8 cellular contexts compared by ENCODE assay signal in the genomic region with DNA sequence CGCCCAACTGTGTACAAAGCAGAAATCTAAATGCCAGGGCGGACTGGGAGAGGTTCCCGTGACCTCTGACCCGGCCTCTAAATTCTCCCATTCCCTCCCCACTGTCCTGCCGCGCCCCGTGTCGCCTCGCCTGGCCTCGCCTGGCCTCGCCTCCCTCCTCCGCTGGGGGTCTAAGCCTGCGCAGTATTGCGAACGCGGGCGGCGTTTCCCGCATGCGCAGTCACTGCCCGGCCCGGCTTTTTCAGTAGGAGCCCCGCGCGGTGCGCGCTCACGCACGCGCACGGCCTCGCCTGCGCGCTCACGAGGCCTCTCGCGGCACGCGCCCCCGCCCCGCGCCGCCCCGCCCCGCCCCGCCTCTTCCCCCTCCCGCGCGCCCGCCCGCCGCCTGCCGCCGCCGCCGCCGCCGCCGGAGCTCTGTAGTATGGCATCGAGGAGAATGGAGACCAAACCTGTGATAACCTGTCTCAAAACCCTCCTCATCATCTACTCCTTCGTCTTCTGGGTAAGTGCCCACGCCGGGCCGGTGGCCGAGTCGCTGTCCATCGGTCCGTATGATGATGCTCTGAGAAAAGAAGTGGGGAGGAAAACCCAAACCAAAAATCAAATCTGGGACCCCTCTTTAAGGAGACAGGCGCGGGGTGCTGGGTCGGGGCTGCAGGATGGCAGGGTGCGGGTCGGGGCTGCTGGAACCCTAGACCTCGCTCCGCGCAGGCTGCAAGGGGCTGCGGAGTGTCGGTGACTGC. TPM values are rescaled to one million over a fixed set of nuclear protein-coding genes. Genes with fewer than 3 reads are reported as not detected.
DNase-seq lines count a peak whose midpoint lies in the region; ATAC-seq and TF ChIP-seq lines count a peak whose summit lies in the region.

A gene with protein sequence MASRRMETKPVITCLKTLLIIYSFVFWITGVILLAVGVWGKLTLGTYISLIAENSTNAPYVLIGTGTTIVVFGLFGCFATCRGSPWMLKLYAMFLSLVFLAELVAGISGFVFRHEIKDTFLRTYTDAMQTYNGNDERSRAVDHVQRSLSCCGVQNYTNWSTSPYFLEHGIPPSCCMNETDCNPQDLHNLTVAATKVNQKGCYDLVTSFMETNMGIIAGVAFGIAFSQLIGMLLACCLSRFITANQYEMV (plus strand): TSS at position 417 of the 743 bp plus-strand sequence. CDS start 5 bp downstream, at position 422.

- peaks cover 0 to 9% (median 4%) of the 10 kb centered on the region in 5 donors for H3K27me3 ChIP-seq in subcutaneous abdominal adipose tissue (ENCODE audit: control insufficient read depth in 5 of 5, insufficient read depth in 4 of 5, low read length in 5 of 5)

- H3K36me3 ChIP-seq in subcutaneous abdominal adipose tissue (ENCODE audit: control insufficient read depth in 5 of 5, insufficient read depth in 5 of 5, low read length in 5 of 5) = no peaks in the 10 kb centered on the region

- H3K4me3 Mint-ChIP-seq in CD14-positive monocyte = peak within 1 kb of the TSS; percentile 80 to 92
- peak within 1 kb of the TSS; percentile 91 for H3K4me3 Mint-ChIP-seq in activated naive CD4-positive, alpha-beta T cell treated with anti-CD3 and anti-CD28 coated beads, Interleukin-2, amount 50 U/mL, for 24 hours

- peak; percentile 84 for ATAC-seq in GM21381 (IDR thresholded peaks at IDR 0.05; ENCODE audit: unreplicated experiment)

- H3K27me3 Mint-ChIP-seq in CD14-positive monocyte (ENCODE audit: low read depth in 3 of 3) = peaks cover 9 to 25% (median 16%) of the 10 kb centered on the region in 3 donors
- H3K27me3 Mint-ChIP-seq in activated naive CD4-positive, alpha-beta T cell treated with anti-CD3 and anti-CD28 coated beads, Interleukin-2, amount 50 U/mL, for 24 hours = no peaks in the 10 kb centered on the region

- H3K27ac ChIP-seq in subcutaneous abdominal adipose tissue (ENCODE audit: low read depth, low read length) = no peak within 1 kb of the TSS

- no peaks in the 10 kb centered on the region for H3K9me3 ChIP-seq in subcutaneous abdominal adipose tissue (ENCODE audit: control insufficient read depth in 5 of 5, low read length in 5 of 5)

- H3K4me1 Mint-ChIP-seq in CD14-positive monocyte = peaks cover 14% of the 10 kb centered on the region
- H3K4me1 Mint-ChIP-seq in activated naive CD4-positive, alpha-beta T cell treated with anti-CD3 and anti-CD28 coated beads, Interleukin-2, amount 50 U/mL, for 24 hours = no peaks in the 10 kb centered on the region

- H3K9ac ChIP-seq in subcutaneous abdominal adipose tissue (ENCODE audit: low read length in 5 of 5) = peak within 1 kb of the TSS in 3 of 5 donors; percentile 36 to 69 (median 54)

- peak; percentile 44 for DNase-seq in CD14-positive monocyte (ENCODE audit: low spot score)
- peak; percentile 19 for DNase-seq in LNCaP clone FGC (ENCODE audit: low read depth)
- peak; percentile 75 for DNase-seq in SK-N-DZ (ENCODE audit: low spot score)
- peak; percentile 70 for DNase-seq in glomerular visceral epithelial cell (ENCODE audit: extremely low spot score)
- peak; percentile 69 for DNase-seq in occipital lobe (lab: John Stamatoyannopoulos, UW)

- H3K4me3 ChIP-seq in LNCaP clone FGC (ENCODE audit: low read depth, low read length) = peak within 1 kb of the TSS; percentile 53
- peak within 1 kb of the TSS; percentile 64 to 73 (median 68) for H3K4me3 ChIP-seq in subcutaneous abdominal adipose tissue (ENCODE audit: low read depth in 1 of 5, low read length in 5 of 5)

- peak within 1 kb of the TSS in 1 of 7 donors; percentile 11 for H3K27ac Mint-ChIP-seq in CD14-positive monocyte
- H3K27ac Mint-ChIP-seq in activated naive CD4-positive, alpha-beta T cell treated with anti-CD3 and anti-CD28 coated beads, Interleukin-2, amount 50 U/mL, for 24 hours = no peak within 1 kb of the TSS

- intact Hi-C loops in CD14-positive monocyte (cut with micrococcal nuclease) = no loop called here

- H3K9me3 Mint-ChIP-seq in CD14-positive monocyte = peaks cover 0 to 10% (median 4%) of the 10 kb centered on the region in 7 donors
- H3K9me3 Mint-ChIP-seq in activated naive CD4-positive, alpha-beta T cell treated with anti-CD3 and anti-CD28 coated beads, Interleukin-2, amount 50 U/mL, for 24 hours = no peaks in the 10 kb centered on the region

- TF ChIP-seq CTCF in CD14-positive monocyte (IDR thresholded peaks at IDR 0.05) = no peak
- TF ChIP-seq CTCF in LNCaP clone FGC (IDR thresholded peaks at IDR 0.05; ENCODE audit: control insufficient read depth, extremely low read depth, insufficient read depth) = no peak

- H3K36me3 Mint-ChIP-seq in CD14-positive monocyte = no peaks in the 10 kb centered on the region
- H3K36me3 Mint-ChIP-seq in activated naive CD4-positive, alpha-beta T cell treated with anti-CD3 and anti-CD28 coated beads, Interleukin-2, amount 50 U/mL, for 24 hours = no peaks in the 10 kb centered on the region

- peaks cover 0 to 20% (median 14%) of the 10 kb centered on the region in 5 donors for H3K4me1 ChIP-seq in subcutaneous abdominal adipose tissue (ENCODE audit: control insufficient read depth in 5 of 5, insufficient read depth in 5 of 5, low read length in 5 of 5)

RNA-seq across cellular contexts. Expression of the gene that starts here (rescaled TPM):
- polyA plus RNA-seq in CD14-positive monocyte = not detected
- polyA plus RNA-seq in SK-N-DZ (2014; cell fraction: cytosol; rRNA removed) = 17.3 and 19.9 TPM in 2 replicates
- 5.8 and 9.1 TPM in 2 replicates for polyA plus RNA-seq in SK-N-DZ (2014; cell fraction: nucleus; rRNA removed)
- 47.1 TPM for total RNA-seq in occipital lobe

Comparison
In these comparisons a context has a peak if more than half of its experiments do, and no peak if none do; other contexts are left out.
1. Peak in DNase-seq in CD14-positive monocyte; RNA of the gene not detected or under 1 TPM.
2. DNase-seq: peak in every context shown above with its lines; median percentile 75 in SK-N-DZ; 70 in glomerular visceral epithelial cell; 69 in occipital lobe; 44 in CD14-positive monocyte; 19 in LNCaP clone FGC.